ENCODE assay signal across 18 cellular contexts in genomic region chr16:50864386-50864785, GRCh38.
DNase-seq lines count a peak whose midpoint lies in the region; ATAC-seq and TF ChIP-seq lines count a peak whose summit lies in the region.
"Had no signal": no experiment of that assay in that cellular context is flagged by ENCODE, and none has a peak within 500 bp of the region (broad histone marks: within the 10 kb centered on the region; RNA-seq: fewer than 3 reads in every experiment).

No MANE protein-coding gene starts in this region.

- no peaks in the 10 kb centered on the region for H3K4me1 Mint-ChIP-seq in activated CD8-positive, alpha-beta T cell treated with anti-CD3 and anti-CD28 coated beads, Interleukin-2, amount 10 ng/mL, durations not matched to agents 7 days and 5 days (ENCODE audit: low read depth)
- H3K4me1 Mint-ChIP-seq in activated CD8-positive, alpha-beta T cell treated with anti-CD3 and anti-CD28 coated beads for 36 hours (ENCODE audit: low read depth), result no peaks in the 10 kb centered on the region
- H3K4me1 Mint-ChIP-seq: B cell; CD4-positive, CD25-positive, alpha-beta regulatory T cell had no signal

- peak; percentile 14 for DNase-seq in activated CD8-positive, alpha-beta T cell treated with anti-CD3 and anti-CD28 coated beads, Interleukin-2, amount 10 ng/mL, durations not matched to agents 7 days and 5 days
- no peak for DNase-seq in activated CD8-positive, alpha-beta T cell treated with anti-CD3 and anti-CD28 coated beads for 36 hours
- DNase-seq in ecto neural progenitor cell (ENCODE audit: low spot score), result peak; percentile 15
- peak; percentile 0 for DNase-seq in mucosa of gallbladder (ENCODE audit: low spot score)
- DNase-seq in DMS 273 (lab: John Stamatoyannopoulos, UW; ENCODE audit: unreplicated experiment), result no peak
- DNase-seq: Caco-2; CD4-positive, CD25-positive, alpha-beta regulatory T cell; CD8-positive, alpha-beta T cell; DMS 273 treated with DMSO at 0.1 percent for 48 hours; DMS79; EL; GDM1; GM23248; H9 had no signal

- no peak overlapping the region for H3K4me3 Mint-ChIP-seq in activated CD8-positive, alpha-beta T cell treated with anti-CD3 and anti-CD28 coated beads, Interleukin-2, amount 10 ng/mL, durations not matched to agents 7 days and 5 days
- H3K4me3 Mint-ChIP-seq in activated CD8-positive, alpha-beta T cell treated with anti-CD3 and anti-CD28 coated beads for 36 hours, result no peak overlapping the region
- H3K4me3 Mint-ChIP-seq: B cell; CD4-positive, CD25-positive, alpha-beta regulatory T cell; CD8-positive, alpha-beta T cell; H9 had no signal

- intact Hi-C loops in activated CD8-positive, alpha-beta T cell treated with anti-CD3 and anti-CD28 coated beads for 36 hours (cut with micrococcal nuclease), result no loop called here

- no peak for TF ChIP-seq CTCF in activated CD8-positive, alpha-beta T cell treated with anti-CD3 and anti-CD28 coated beads for 36 hours (IDR thresholded peaks at IDR 0.05)

- no peak overlapping the region for H3K27ac Mint-ChIP-seq in activated CD8-positive, alpha-beta T cell treated with anti-CD3 and anti-CD28 coated beads, Interleukin-2, amount 10 ng/mL, durations not matched to agents 7 days and 5 days
- no peak overlapping the region for H3K27ac Mint-ChIP-seq in activated CD8-positive, alpha-beta T cell treated with anti-CD3 and anti-CD28 coated beads for 36 hours
- H3K27ac Mint-ChIP-seq: B cell; CD4-positive, CD25-positive, alpha-beta regulatory T cell; CD8-positive, alpha-beta T cell had no signal

- H3K36me3 Mint-ChIP-seq in activated CD8-positive, alpha-beta T cell treated with anti-CD3 and anti-CD28 coated beads, Interleukin-2, amount 10 ng/mL, durations not matched to agents 7 days and 5 days (ENCODE audit: low read depth), result no peaks in the 10 kb centered on the region
- no peaks in the 10 kb centered on the region for H3K36me3 Mint-ChIP-seq in activated CD8-positive, alpha-beta T cell treated with anti-CD3 and anti-CD28 coated beads for 36 hours (ENCODE audit: low read depth)
- H3K36me3 Mint-ChIP-seq: CD4-positive, CD25-positive, alpha-beta regulatory T cell; CD8-positive, alpha-beta T cell had no signal

- POLR2A ChIA-PET in activated CD8-positive, alpha-beta T cell treated with anti-CD3 and anti-CD28 coated beads, Interleukin-2, amount 10 ng/mL, durations not matched to agents 7 days and 5 days (lab: Charles Lee), result no interaction called here
- POLR2A ChIA-PET in activated CD8-positive, alpha-beta T cell treated with anti-CD3 and anti-CD28 coated beads for 36 hours (lab: Charles Lee), result no interaction called here

- no peaks in the 10 kb centered on the region for H3K9me3 Mint-ChIP-seq in activated CD8-positive, alpha-beta T cell treated with anti-CD3 and anti-CD28 coated beads, Interleukin-2, amount 10 ng/mL, durations not matched to agents 7 days and 5 days (ENCODE audit: insufficient read depth)
- no peaks in the 10 kb centered on the region for H3K9me3 Mint-ChIP-seq in activated CD8-positive, alpha-beta T cell treated with anti-CD3 and anti-CD28 coated beads for 36 hours
- H3K9me3 Mint-ChIP-seq: CD4-positive, CD25-positive, alpha-beta regulatory T cell; CD8-positive, alpha-beta T cell had no signal

- CTCF ChIA-PET in activated CD8-positive, alpha-beta T cell treated with anti-CD3 and anti-CD28 coated beads, Interleukin-2, amount 10 ng/mL, durations not matched to agents 7 days and 5 days (lab: Charles Lee), result no interaction called here
- CTCF ChIA-PET in activated CD8-positive, alpha-beta T cell treated with anti-CD3 and anti-CD28 coated beads for 36 hours (lab: Charles Lee), result no interaction called here

- no peak for ATAC-seq in activated CD8-positive, alpha-beta T cell treated with anti-CD3 and anti-CD28 coated beads, Interleukin-2, amount 10 ng/mL, durations not matched to agents 7 days and 5 days
- ATAC-seq in activated CD8-positive, alpha-beta T cell treated with anti-CD3 and anti-CD28 coated beads for 36 hours, result no peak
- no peak for ATAC-seq in SK-N-SH treated with all-trans-retinoic acid at 6 μM for 48 hours
- ATAC-seq: CD8-positive, alpha-beta T cell; GM12878; HCT116 had no signal

- H3K27me3 Mint-ChIP-seq in activated CD8-positive, alpha-beta T cell treated with anti-CD3 and anti-CD28 coated beads, Interleukin-2, amount 10 ng/mL, durations not matched to agents 7 days and 5 days (ENCODE audit: low read depth), result peaks cover 3% of the 10 kb centered on the region
- peaks cover 4% of the 10 kb centered on the region for H3K27me3 Mint-ChIP-seq in activated CD8-positive, alpha-beta T cell treated with anti-CD3 and anti-CD28 coated beads for 36 hours
- H3K27me3 Mint-ChIP-seq: B cell had no signal

TF ChIP-seq in SK-N-SH treated with all-trans-retinoic acid at 6 μM for 48 hours, 23 proteins besides CTCF, POLR2A, EP300 and RAD21:
- TF ChIP-seq ZFP30 (CRISPR knock-in tag; IDR thresholded peaks at IDR 0.05) (no peak), TOX (CRISPR knock-in tag; IDR thresholded peaks at IDR 0.05; ENCODE audit: borderline replicate concordance) (no peak), ISL1 (CRISPR knock-in tag; IDR thresholded peaks at IDR 0.05) (no peak), BACH2 (CRISPR knock-in tag; IDR thresholded peaks at IDR 0.05; ENCODE audit: borderline replicate concordance) (no peak), ZNF8 (CRISPR knock-in tag; IDR thresholded peaks at IDR 0.05) (no peak)

Comparison
In these comparisons a context has a peak if more than half of its experiments do, and no peak if none do; other contexts are left out.
1. DNase-seq: peak in activated CD8-positive, alpha-beta T cell treated with anti-CD3 and anti-CD28 coated beads, Interleukin-2, amount 10 ng/mL, durations not matched to agents 7 days and 5 days (single experiment), ecto neural progenitor cell (single experiment) and mucosa of gallbladder (single experiment); none in activated CD8-positive, alpha-beta T cell treated with anti-CD3 and anti-CD28 coated beads for 36 hours (single experiment) and DMS 273 (single experiment).